Comparison of ENCODE assay signal across 18 cellular contexts in the genomic region with DNA sequence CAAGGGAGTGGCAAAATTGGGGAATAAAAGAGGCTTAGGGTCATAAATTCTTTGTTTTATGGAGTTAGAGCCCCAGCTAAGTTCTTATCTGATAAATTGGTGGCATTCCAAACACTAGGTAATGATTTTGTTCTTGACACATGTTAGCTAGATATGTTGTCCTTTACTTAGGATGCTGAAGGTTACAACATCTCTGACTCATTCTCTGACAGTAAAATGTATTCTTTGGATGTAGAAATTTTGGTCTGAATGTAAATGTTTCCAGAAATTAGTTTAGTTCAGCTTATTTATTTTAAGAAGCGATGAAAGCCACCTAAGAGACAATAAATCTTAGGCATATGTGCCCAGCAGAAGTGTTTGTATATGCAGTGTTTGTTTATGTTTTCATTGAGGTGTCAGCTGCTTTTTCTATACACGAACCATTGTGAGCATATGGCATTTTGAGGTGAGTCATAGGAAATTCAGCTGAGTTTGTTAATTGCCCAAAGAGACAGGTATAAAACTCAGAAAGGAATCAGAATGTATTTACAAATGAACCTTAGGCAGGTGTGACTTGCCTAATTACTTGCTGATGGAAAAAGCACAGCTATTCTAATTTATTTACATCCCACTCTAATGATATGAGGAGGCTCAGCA.
A peak's percentile ranks its signal among the peaks of the same experiment; 100 is the strongest.
DNase-seq lines count a peak whose midpoint lies in the region; ATAC-seq and TF ChIP-seq lines count a peak whose summit lies in the region.
"Had no signal": no experiment of that assay in that cellular context is flagged by ENCODE, and none has a peak within 500 bp of the region (broad histone marks: within the 10 kb centered on the region; RNA-seq: fewer than 3 reads in every experiment).

No MANE protein-coding gene starts in this region.

- no peak for TF ChIP-seq CTCF in dorsolateral prefrontal cortex (IDR thresholded peaks at IDR 0.05 in 54 of 56, conservative IDR thresholded peaks at IDR 0.05 in 2 of 56; ENCODE audit: low read depth in 1 of 56, partially characterized antibody in 56 of 56)

- no peak overlapping the region for H3K4me3 ChIP-seq in dorsolateral prefrontal cortex
- H3K4me3 ChIP-seq: A549, BLaER1, PC-9 had no signal

- DNase-seq in DMS 273 (lab: John Stamatoyannopoulos, UW; ENCODE audit: unreplicated experiment) (peak; percentile 24), NCI-H1417 treated with DMSO at 0.1 percent for 48 hours (lab: John Stamatoyannopoulos, UW) (peak; percentile 42), RPMI7951 (ENCODE audit: low read depth) (peak; percentile 17), dorsolateral prefrontal cortex (no peak)
- DNase-seq in activated effector memory CD4-positive, alpha-beta T cell treated with anti-CD3 and anti-CD28 coated beads, Interleukin-2, amount 50 U/mL, for 16 hours = no peak
- DNase-seq: CD4-positive, alpha-beta memory T cell; H7; HFFc6; NCI-H1436 treated with DMSO at 0.1 percent for 48 hours; NCI-H2081 treated with DMSO at 0.1 percent for 48 hours; NCI-H510A; PC-9 had no signal

- ATAC-seq in esophagus mucosa (peak; percentile 39), HG03571 (IDR thresholded peaks at IDR 0.05; ENCODE audit: unreplicated experiment) (no peak)
- ATAC-seq: A549 had no signal

- peaks cover 0 to 31% (median 0%) of the 10 kb centered on the region in 45 donors for H3K27me3 ChIP-seq in dorsolateral prefrontal cortex
- H3K27me3 ChIP-seq: BLaER1 had no signal

- H3K27ac ChIP-seq in dorsolateral prefrontal cortex = no peak overlapping the region
- H3K27ac ChIP-seq: A549, BLaER1, HL-60, KMS-11, PC-9 had no signal

- intact Hi-C loops in dorsolateral prefrontal cortex (cut with DNase I) = no loop called here

Comparison
In these comparisons a context has a peak if more than half of its experiments do, and no peak if none do; other contexts are left out.
1. DNase-seq: peak in DMS 273 (single experiment), NCI-H1417 treated with DMSO at 0.1 percent for 48 hours (single experiment) and RPMI7951 (single experiment); none in activated effector memory CD4-positive, alpha-beta T cell treated with anti-CD3 and anti-CD28 coated beads, Interleukin-2, amount 50 U/mL, for 16 hours (single experiment) and dorsolateral prefrontal cortex (0 of 10).